Comparison of ENCODE assay signal across 22 cellular contexts in genomic region chrX:154593201-154593600, GRCh38. TPM values are rescaled to one million over a fixed set of nuclear protein-coding genes. Genes with fewer than 3 reads are reported as not detected.
DNase-seq lines count a peak whose midpoint lies in the region; ATAC-seq and TF ChIP-seq lines count a peak whose summit lies in the region.
"Had no signal": no experiment of that assay in that cellular context is flagged by ENCODE, and none has a peak within 500 bp of the region (broad histone marks: within the 10 kb centered on the region; RNA-seq: fewer than 3 reads in every experiment).

No MANE protein-coding gene starts in this region.

- H3K4me3 ChIP-seq in Karpas-422 (ENCODE audit: low read length) (no peak overlapping the region), PC-3 (ENCODE audit: low read length) (no peak overlapping the region)
- H3K4me3 ChIP-seq: HAP-1 had no signal

- no peaks in the 10 kb centered on the region for H3K27me3 Mint-ChIP-seq in chondrocyte (ENCODE audit: low read depth)
- H3K27me3 Mint-ChIP-seq: CD4-positive, alpha-beta memory T cell had no signal

- H2AFZ ChIP-seq in Karpas-422 (ENCODE audit: low read length) (no peak overlapping the region), PC-3 (ENCODE audit: low read length) (no peak overlapping the region)

- H4K20me1 ChIP-seq in Karpas-422 (ENCODE audit: insufficient read depth, low read depth, low read length), result no peaks in the 10 kb centered on the region
- H4K20me1 ChIP-seq in PC-3 (ENCODE audit: low read length), result no peaks in the 10 kb centered on the region

- H3K36me3 ChIP-seq in Karpas-422 (ENCODE audit: insufficient read depth, low read length), result no peaks in the 10 kb centered on the region
- H3K36me3 ChIP-seq in PC-3 (ENCODE audit: low read depth, low read length), result no peaks in the 10 kb centered on the region
- H3K36me3 ChIP-seq: HAP-1 had no signal

- no peak overlapping the region for H3K27ac ChIP-seq in Karpas-422 (ENCODE audit: low read length)
- H3K27ac ChIP-seq in PC-3 (ENCODE audit: low read length), result no peak overlapping the region

- H3K4me1 Mint-ChIP-seq in chondrocyte (ENCODE audit: low read depth), result peaks cover 21% of the 10 kb centered on the region

- CTCF ChIA-PET in PC-3 (lab: Charles Lee), result no interaction called here

- H3K27ac Mint-ChIP-seq in chondrocyte (ENCODE audit: unreplicated experiment), result no peak overlapping the region
- H3K27ac Mint-ChIP-seq: CD4-positive, alpha-beta memory T cell; HFFc6 had no signal

- ATAC-seq in HG03025 (IDR thresholded peaks at IDR 0.05; ENCODE audit: low FRiP score, unreplicated experiment) (no peak), PC-3 (no peak), HG02610 (IDR thresholded peaks at IDR 0.05; ENCODE audit: unreplicated experiment) (no peak)

- no peak overlapping the region for H3K4me3 Mint-ChIP-seq in chondrocyte (ENCODE audit: unreplicated experiment)
- H3K4me3 Mint-ChIP-seq: CD4-positive, alpha-beta memory T cell; HFFc6 had no signal

- no peaks in the 10 kb centered on the region for H3K9me2 ChIP-seq in Karpas-422 (replicated peaks; ENCODE audit: insufficient read depth, low read length)
- H3K9me2 ChIP-seq in PC-3 (replicated peaks; ENCODE audit: low read length), result no peaks in the 10 kb centered on the region

- H3K9me3 ChIP-seq in Karpas-422 (ENCODE audit: low read length), result no peaks in the 10 kb centered on the region
- H3K9me3 ChIP-seq in PC-3 (ENCODE audit: low read length), result no peaks in the 10 kb centered on the region

- no peak overlapping the region for H3K9ac ChIP-seq in Karpas-422 (ENCODE audit: low read length)
- no peak overlapping the region for H3K9ac ChIP-seq in PC-3 (ENCODE audit: low read length)

- no TSS peak for BruUV-seq in PC-3 (replicated peaks; lab: Mats Ljungman, UMichigan)

- intact Hi-C loops in PC-3 (cut with micrococcal nuclease), result no loop called here

- H3F3A ChIP-seq in PC-3 (ENCODE audit: low read length, unreplicated experiment), result no peaks in the 10 kb centered on the region

- POLR2A ChIA-PET in PC-3 (lab: Charles Lee; ENCODE audit: unreplicated experiment), result no interaction called here

- H3K4me2 ChIP-seq in Karpas-422 (ENCODE audit: low read depth, low read length, poor library complexity, severe bottlenecking), result no peak overlapping the region
- no peak overlapping the region for H3K4me2 ChIP-seq in PC-3 (ENCODE audit: low read length)

- no peak for TF ChIP-seq CTCF in chondrocyte (IDR thresholded peaks at IDR 0.05)
- TF ChIP-seq CTCF in PC-3 (conservative IDR thresholded peaks at IDR 0.05; ENCODE audit: low read depth, low read length), result no peak

- H3K79me2 ChIP-seq in Karpas-422 (ENCODE audit: low read length) (no peaks in the 10 kb centered on the region), PC-3 (ENCODE audit: low read length) (no peaks in the 10 kb centered on the region)

- H3K4me1 ChIP-seq in Karpas-422 (ENCODE audit: low read length) (no peaks in the 10 kb centered on the region), PC-3 (ENCODE audit: insufficient read depth, low read length) (peaks cover 26% of the 10 kb centered on the region)

- H3K36me3 Mint-ChIP-seq in chondrocyte (ENCODE audit: low read depth), result no peaks in the 10 kb centered on the region
- H3K36me3 Mint-ChIP-seq: CD4-positive, alpha-beta memory T cell had no signal

- no peaks in the 10 kb centered on the region for H3K27me3 ChIP-seq in Karpas-422 (ENCODE audit: low read length)
- H3K27me3 ChIP-seq in PC-3 (ENCODE audit: low read length), result no peaks in the 10 kb centered on the region

- peaks cover 26% of the 10 kb centered on the region for H3K9me3 Mint-ChIP-seq in chondrocyte (ENCODE audit: low read depth)
- H3K9me3 Mint-ChIP-seq: HFFc6 had no signal

- peak; percentile 0 for DNase-seq in HT-29 (ENCODE audit: low spot score)
- peak; percentile 31 for DNase-seq in Karpas-422
- DNase-seq in chondrocyte (ENCODE audit: low spot score), result peak; percentile 24
- peak; percentile 59 for DNase-seq in mesenteric fat pad (ENCODE audit: low spot score)
- no peak for DNase-seq in PC-3
- no peak for DNase-seq in NOMO-1 treated with DMSO at 0.1 percent for 48 hours (lab: John Stamatoyannopoulos, UW; ENCODE audit: unreplicated experiment)
- DNase-seq: C1 segment of cervical spinal cord; Calu3; CD4-positive, alpha-beta memory T cell; COR-L47; DMS53; DMS79 treated with DMSO at 0.1 percent for 48 hours; GF-D8; GOT3; HFFc6 had no signal

RNA-seq across cellular contexts. Expression of gene CTAG1A, which starts 8.3 kb away (rescaled TPM):
- not detected in 2 replicates for total RNA-seq in HT-29 (2014; rRNA removed; shearing (Covaris generic))
- total RNA-seq in Karpas-422 (2014; rRNA removed; shearing (Covaris generic); ENCODE audit: low replicate concordance), result not detected in 2 replicates
- not detected in 3 replicates for total RNA-seq in chondrocyte
- total RNA-seq in mesenteric fat pad, result not detected
- not detected in 2 replicates for total RNA-seq in PC-3 (2014; rRNA removed)
- total RNA-seq: A172; A673; Calu3; CD4-positive, alpha-beta memory T cell; Daoy; G401; HFFc6 had no signal

RNA-seq across cellular contexts. Expression of gene CTAG1B, which starts 25.9 kb away (rescaled TPM):
- not detected in 2 replicates for total RNA-seq in HT-29 (2014; rRNA removed; shearing (Covaris generic))
- total RNA-seq in Karpas-422 (2014; rRNA removed; shearing (Covaris generic); ENCODE audit: low replicate concordance), result not detected in 2 replicates
- total RNA-seq in chondrocyte (not detected in 3 replicates), mesenteric fat pad (not detected), PC-3 (2014; rRNA removed) (not detected in 2 replicates)
- total RNA-seq: A172; A673; Calu3; CD4-positive, alpha-beta memory T cell; Daoy; G401; HFFc6 had no signal

RNA-seq across cellular contexts. Expression of gene IKBKG, which starts 45.8 kb away (rescaled TPM):
- total RNA-seq in HT-29 (2014; rRNA removed; shearing (Covaris generic)), result 43.4 and 51.1 TPM in 2 replicates
- total RNA-seq in Karpas-422 (2014; rRNA removed; shearing (Covaris generic); ENCODE audit: low replicate concordance), result 8.1 and 14.3 TPM in 2 replicates
- total RNA-seq in chondrocyte (21.6 to 28.3 TPM (median 22.4 TPM) in 3 replicates), mesenteric fat pad (29.8 TPM), PC-3 (2014; rRNA removed) (34.3 and 39.6 TPM in 2 replicates)

RNA-seq across cellular contexts. Expression of gene G6PD, which starts 46.6 kb away (rescaled TPM):
- 269 and 280 TPM in 2 replicates for total RNA-seq in HT-29 (2014; rRNA removed; shearing (Covaris generic))
- total RNA-seq in Karpas-422 (2014; rRNA removed; shearing (Covaris generic); ENCODE audit: low replicate concordance), result 24.3 and 36.1 TPM in 2 replicates
- total RNA-seq in chondrocyte, result 63.9 to 165 TPM (median 67.6 TPM) in 3 replicates
- total RNA-seq in mesenteric fat pad, result 110 TPM
- 121 and 147 TPM in 2 replicates for total RNA-seq in PC-3 (2014; rRNA removed)

Comparison
In these comparisons a context has a peak if more than half of its experiments do, and no peak if none do; other contexts are left out.
1. DNase-seq: peak in HT-29 (single experiment), Karpas-422 (single experiment), chondrocyte (single experiment) and mesenteric fat pad (single experiment); none in PC-3 (single experiment) and NOMO-1 treated with DMSO at 0.1 percent for 48 hours (single experiment).